ENCODE assay signal across 16 cellular contexts in the genomic region with DNA sequence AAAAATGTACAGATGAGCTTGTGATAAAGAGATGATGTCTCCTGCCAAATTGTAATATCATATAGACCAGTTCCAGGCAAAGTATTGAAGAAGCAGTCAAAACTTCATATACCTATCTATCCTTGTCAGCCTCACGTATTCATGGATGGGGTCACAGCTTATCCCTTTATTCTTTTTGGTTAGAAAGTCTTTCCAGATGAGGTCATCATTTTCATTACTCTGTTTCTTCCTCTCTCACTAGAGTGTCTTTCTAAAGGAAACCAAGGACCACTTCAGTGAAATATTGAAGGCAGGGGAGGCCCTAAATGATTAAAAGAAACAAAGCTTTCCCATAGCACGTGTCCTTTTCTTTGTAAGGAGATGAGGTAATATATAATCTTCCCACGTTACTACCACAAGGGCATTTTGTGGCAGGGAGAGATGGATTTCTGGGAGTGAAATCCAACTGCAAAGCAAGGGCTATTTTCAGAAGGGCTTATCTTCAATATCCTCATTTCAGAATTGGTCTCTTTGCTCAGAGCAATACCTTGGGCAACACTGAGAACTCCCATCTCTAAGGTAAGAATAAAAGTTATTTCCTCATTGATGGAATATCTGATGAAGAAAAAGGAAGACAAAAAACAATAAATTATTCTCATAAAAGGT.
DNase-seq lines count a peak whose midpoint lies in the region; ATAC-seq and TF ChIP-seq lines count a peak whose summit lies in the region.
"Had no signal": no experiment of that assay in that cellular context is flagged by ENCODE, and none has a peak within 500 bp of the region (broad histone marks: within the 10 kb centered on the region; RNA-seq: fewer than 3 reads in every experiment).

No MANE protein-coding gene starts in this region.

- H3K36me3 ChIP-seq in heart right ventricle: no peaks in the 10 kb centered on the region

- no peak overlapping the region for H3K4me3 ChIP-seq in heart right ventricle

- peak; percentile 63 for ATAC-seq in Right ventricle myocardium superior (ENCODE audit: poor library complexity)
- ATAC-seq in heart right ventricle: peak in 5 of 8 donors; percentile 45 to 61 (median 58)
- ATAC-seq: Panc1 had no signal

- H3K9me3 ChIP-seq in heart right ventricle: no peaks in the 10 kb centered on the region

- 36 to 41% methylated on average over 3 of the region's 3 CpGs for WGBS in heart right ventricle, 2 donors

- no peak for DNase-seq in Right ventricle myocardium superior
- DNase-seq in cardiac septum (ENCODE audit: low spot score): no peak
- peak; percentile 16 for DNase-seq in NCI-H226
- no peak for DNase-seq in heart right ventricle
- no peak for DNase-seq in NCI-H1694 (lab: John Stamatoyannopoulos, UW)
- no peak for DNase-seq in kidney glomerular epithelial cell (lab: John Stamatoyannopoulos, UW)
- no peak for DNase-seq in stimulated activated CD4-positive, alpha-beta T cell treated with anti-CD3 and anti-CD28 coated beads, Interleukin-12 subunit alpha, Interleukin-12 subunit beta, amount 100 ng/mL, for 4 hours
- DNase-seq in foreskin melanocyte: no peak
- DNase-seq: Caco-2, MM.1S, NCI-H1105, NCI-H187, NCI-H2171 had no signal

- peak overlapping the region in 7 of 10 donors; percentile 2 to 64 (median 30) for H3K27ac ChIP-seq in heart right ventricle
- H3K27ac ChIP-seq: C4-2B, KMS-11 had no signal

- no peaks in the 10 kb centered on the region for H3K27me3 ChIP-seq in heart right ventricle

- no peak for TF ChIP-seq CTCF in heart right ventricle (IDR thresholded peaks at IDR 0.05)

- H3K4me1 ChIP-seq in heart right ventricle: peaks cover 0 to 55% (median 37%) of the 10 kb centered on the region in 9 donors
- H3K4me1 ChIP-seq: Caco-2 had no signal

- intact Hi-C loops in Right ventricle myocardium superior (cut with DNase I): no loop called here
- intact Hi-C loops in cardiac septum (cut with DNase I): no loop called here
- intact Hi-C loops in heart right ventricle (cut with DNase I): no loop called here
